Comparison of ENCODE assay signal across 8 cellular contexts in genomic region chr14:74251546-74252030, GRCh38. TPM values are rescaled to one million over a fixed set of nuclear protein-coding genes. Genes with fewer than 3 reads are reported as not detected.
A peak's percentile ranks its signal among the peaks of the same experiment; 100 is the strongest.
DNase-seq lines count a peak whose midpoint lies in the region; ATAC-seq and TF ChIP-seq lines count a peak whose summit lies in the region.

No MANE protein-coding gene starts in this region.

- WGBS in heart left ventricle, 4 donors = 10 to 13% (median 11%) methylated on average over 11 of the region's 11 CpGs
- 12 to 16% methylated on average over 11 of the region's 11 CpGs for WGBS in aorta, 2 donors

- intact Hi-C loops in heart left ventricle (cut with DNase I) (loop anchor here in 8 of 10 donors (1.0 to 5.0 kb wide), 6 partner anchors 33 to 141 kb away; no protein-coding TSS in a partner anchor), aorta (cut with DNase I) (loop anchor here (5.0 to 10.0 kb wide), 2 partner anchors 34 to 137 kb away; no protein-coding TSS in a partner anchor)

- H3K27ac ChIP-seq in heart left ventricle = no peak overlapping the region
- H3K27ac ChIP-seq in aorta (ENCODE audit: low read depth in 1 of 2, low read length in 2 of 2) = no peak overlapping the region

- H3K27me3 ChIP-seq in heart left ventricle (peaks cover 0 to 21% (median 5%) of the 10 kb centered on the region in 9 donors), aorta (ENCODE audit: control insufficient read depth in 1 of 2, insufficient read depth in 2 of 2, low read length in 1 of 2) (no peaks in the 10 kb centered on the region)

- H3K9me3 ChIP-seq in heart left ventricle (no peaks in the 10 kb centered on the region), aorta (ENCODE audit: control insufficient read depth, low read length) (no peaks in the 10 kb centered on the region)

- H3K4me3 ChIP-seq in heart left ventricle = peak overlapping the region in 10 of 12 donors; percentile 7 to 52 (median 36)
- H3K4me3 ChIP-seq in aorta (ENCODE audit: low read length in 2 of 2) = no peak overlapping the region

- H3K4me1 ChIP-seq in heart left ventricle (peaks cover 0 to 7% (median 2%) of the 10 kb centered on the region in 12 donors), aorta (ENCODE audit: control insufficient read depth in 1 of 2, insufficient read depth in 2 of 2, low read length in 2 of 2) (no peaks in the 10 kb centered on the region)

- ATAC-seq in heart left ventricle (peak; percentile 83 to 98 (median 94)), aorta (ENCODE audit: low FRiP score) (peak; percentile 93)

- no peak for TF ChIP-seq POLR2A in heart left ventricle (IDR thresholded peaks at IDR 0.05)

- peak; percentile 59 for DNase-seq in DMS79 (lab: John Stamatoyannopoulos, UW)
- DNase-seq in H4 (ENCODE audit: low spot score) = peak; percentile 71
- peak; percentile 47 for DNase-seq in NCI-H1048 (lab: John Stamatoyannopoulos, UW)
- peak; percentile 80 for DNase-seq in SW480 (ENCODE audit: low spot score)
- DNase-seq in activated naive CD8-positive, alpha-beta T cell treated with anti-CD3 and anti-CD28 coated beads, Interleukin-2, amount 50 U/mL, for 16 hours (ENCODE audit: low read depth, low spot score) = peak; percentile 24
- peak; percentile 62 to 78 (median 74) for DNase-seq in heart left ventricle
- peak; percentile 74 for DNase-seq in renal cortical epithelial cell (ENCODE audit: low read depth)
- peak; percentile 82 to 88 for DNase-seq in aorta

- H3K36me3 ChIP-seq in heart left ventricle = no peaks in the 10 kb centered on the region
- no peaks in the 10 kb centered on the region for H3K36me3 ChIP-seq in aorta (ENCODE audit: control insufficient read depth in 1 of 2, insufficient read depth in 2 of 2, low read length in 1 of 2)

- TF ChIP-seq CTCF in heart left ventricle (IDR thresholded peaks at IDR 0.05) = peak; percentile 79 to 91 (median 86)

RNA-seq across cellular contexts. Expression of gene VSX2, which starts 12.3 kb away (rescaled TPM):
- not detected in 2 replicates for total RNA-seq in H4 (2014; rRNA removed; shearing (Covaris generic))
- total RNA-seq in heart left ventricle = under 1 TPM in 1 of 9 donors, not detected in 8; 0.08 TPM
- polyA plus RNA-seq in heart left ventricle = not detected
- not detected in 2 replicates for total RNA-seq in renal cortical epithelial cell
- not detected for total RNA-seq in aorta
- not detected for polyA plus RNA-seq in aorta

RNA-seq across cellular contexts. Expression of gene ABCD4, which starts 51.1 kb away (rescaled TPM):
- 15.3 and 18.5 TPM in 2 replicates for total RNA-seq in H4 (2014; rRNA removed; shearing (Covaris generic))
- total RNA-seq in heart left ventricle (10 to 100 TPM; 11.2 to 42.9 (median 22.3) TPM), renal cortical epithelial cell (36.5 and 55.6 TPM in 2 replicates), aorta (100 to 1,000 TPM in 1 of 2 donors, 10 to 100 TPM in 1; 40.3 to 102 TPM)
- polyA plus RNA-seq in heart left ventricle (10 to 100 TPM; 16.0 to 33.0 TPM), aorta (10 to 100 TPM; 10.5 to 67.5 TPM)

Comparison
In these comparisons a context has a peak if more than half of its experiments do, and no peak if none do; other contexts are left out.
1. DNase-seq: peak in every context shown above with its lines; median percentile 85 in aorta; 80 in SW480; 74 in heart left ventricle; 74 in renal cortical epithelial cell; 71 in H4; 59 in DMS79; 47 in NCI-H1048; 24 in activated naive CD8-positive, alpha-beta T cell treated with anti-CD3 and anti-CD28 coated beads, Interleukin-2, amount 50 U/mL, for 16 hours.
2. H3K4me3 ChIP-seq: peak in heart left ventricle (10 of 12); none in aorta (0 of 2).